22 cellular contexts compared by ENCODE assay signal in the genomic region with DNA sequence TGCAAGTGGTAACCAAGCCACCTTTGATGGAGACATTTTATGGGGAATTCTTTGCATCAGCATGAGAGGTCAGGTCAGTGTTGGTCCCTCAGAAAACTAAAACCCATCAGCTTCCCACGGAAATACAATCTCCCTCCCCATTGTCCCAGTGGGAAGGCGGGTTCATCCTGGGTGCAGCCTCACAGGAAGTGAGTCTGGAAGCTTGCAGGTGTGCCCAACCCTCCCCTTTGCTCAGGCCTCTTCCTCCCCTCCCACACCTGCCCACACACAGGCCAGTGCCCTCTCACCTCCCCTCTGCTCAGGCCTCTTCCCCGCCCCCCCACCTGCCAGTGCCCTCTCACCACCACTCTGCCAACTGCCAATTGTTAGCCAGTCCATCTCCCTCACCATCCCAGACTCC.
"Had no signal": no experiment of that assay in that cellular context is flagged by ENCODE, and none has a peak within 500 bp of the region (broad histone marks: within the 10 kb centered on the region; RNA-seq: fewer than 3 reads in every experiment).

No MANE protein-coding gene starts in this region.

- H3K27ac ChIP-seq: brain microvascular endothelial cell, cardiac muscle cell, SJSA1 had no signal

- H3K27me3 ChIP-seq: brain microvascular endothelial cell, cardiac muscle cell had no signal

- H3K4me1 ChIP-seq: SJSA1 had no signal

- H3K4me3 ChIP-seq: cardiac muscle cell, SJSA1 had no signal

- H3K4me3 Mint-ChIP-seq: activated CD8-positive, alpha-beta T cell treated with anti-CD3 and anti-CD28 coated beads for 36 hours; activated naive CD4-positive, alpha-beta T cell treated with anti-CD3 and anti-CD28 coated beads, Interleukin-2, amount 10 ng/mL, durations not matched to agents 7 days and 5 days; activated naive CD8-positive, alpha-beta T cell treated with anti-CD3 and anti-CD28 coated beads for 36 hours; activated T-cell treated with anti-CD3 and anti-CD28 coated beads, Interleukin-2, amount 50 U/mL, for 72 hours; T-helper 1 cell treated with Interleukin-12 subunit alpha and Interleukin-12 subunit beta and Interleukin-4 antibody, amounts not matched to agents 30 μg/mL and 1 μg/mL, for 36 hours had no signal

- DNase-seq: activated CD4-positive, alpha-beta T cell treated with anti-CD3 and anti-CD28 coated beads for 4 hours; activated CD8-positive, alpha-beta memory T cell treated with anti-CD3 and anti-CD28 coated beads, Interleukin-2, amount 50 U/mL, for 4 hours; activated gamma-delta T cell treated with Interleukin-2 at 50 U/mL for 16 hours; activated naive CD4-positive, alpha-beta T cell treated with anti-CD3 and anti-CD28 coated beads, Interleukin-2, amount 10 ng/mL, durations not matched to agents 7 days and 5 days; activated T-cell treated with anti-CD3 and anti-CD28 coated beads, Interleukin-2, amount 50 U/mL, for 72 hours; brain microvascular endothelial cell; NCI-H1048; NCI-H146; NCI-H187 treated with DMSO at 0.1 percent for 48 hours; NCI-H2081 treated with DMSO at 0.1 percent for 48 hours; NCI-H2227 treated with DMSO at 0.1 percent for 48 hours; PC-3; SHP77; SW 1271 had no signal

- H3K27ac Mint-ChIP-seq: activated CD8-positive, alpha-beta T cell treated with anti-CD3 and anti-CD28 coated beads for 36 hours; activated naive CD4-positive, alpha-beta T cell treated with anti-CD3 and anti-CD28 coated beads, Interleukin-2, amount 10 ng/mL, durations not matched to agents 7 days and 5 days; activated naive CD8-positive, alpha-beta T cell treated with anti-CD3 and anti-CD28 coated beads for 36 hours; activated T-cell treated with anti-CD3 and anti-CD28 coated beads, Interleukin-2, amount 50 U/mL, for 72 hours; activated T-helper 2 cell treated with anti-CD3 and anti-CD28 coated beads, Interferon-gamma antibody, Interleukin-2, Interleukin-4, amounts not matched to agents 10 μg/mL and 5 μg/mL and 100 μg/mL, durations not matched to agents 14 hours and 24 hours and 36 hours; T-helper 1 cell treated with Interleukin-12 subunit alpha and Interleukin-12 subunit beta and Interleukin-4 antibody, amounts not matched to agents 30 μg/mL and 1 μg/mL, for 36 hours had no signal

- ATAC-seq: PC-3, SK-N-SH treated with all-trans-retinoic acid at 6 μM for 48 hours had no signal

- H3K36me3 Mint-ChIP-seq: activated naive CD4-positive, alpha-beta T cell treated with anti-CD3 and anti-CD28 coated beads, Interleukin-2, amount 10 ng/mL, durations not matched to agents 7 days and 5 days had no signal

- H3K4me1 Mint-ChIP-seq: activated naive CD4-positive, alpha-beta T cell treated with anti-CD3 and anti-CD28 coated beads, Interleukin-2, amount 10 ng/mL, durations not matched to agents 7 days and 5 days had no signal

- H3K36me3 ChIP-seq: brain microvascular endothelial cell, cardiac muscle cell, SJSA1 had no signal

- H3K9me3 Mint-ChIP-seq: activated T-helper 2 cell treated with anti-CD3 and anti-CD28 coated beads, Interferon-gamma antibody, Interleukin-2, Interleukin-4, amounts not matched to agents 10 μg/mL and 5 μg/mL and 100 μg/mL, durations not matched to agents 14 hours and 24 hours and 36 hours; T-helper 1 cell treated with Interleukin-12 subunit alpha and Interleukin-12 subunit beta and Interleukin-4 antibody, amounts not matched to agents 30 μg/mL and 1 μg/mL, for 36 hours had no signal

- FAIRE-seq: RCC 7860 had no signal

- H3K9me3 ChIP-seq: SJSA1 had no signal
